14 cellular contexts compared by ENCODE assay signal in genomic region chr13:106088094-106088493, GRCh38.
"Had no signal": no experiment of that assay in that cellular context is flagged by ENCODE, and none has a peak within 500 bp of the region (broad histone marks: within the 10 kb centered on the region; RNA-seq: fewer than 3 reads in every experiment).

No MANE protein-coding gene starts in this region.

- H3K9me3 ChIP-seq: gastroesophageal sphincter, left ventricle myocardium inferior, tibial artery, uterus had no signal

- H3K4me3 ChIP-seq: cardiac muscle cell, gastroesophageal sphincter, left ventricle myocardium inferior, tibial artery, uterus had no signal

- H3K9me3 Mint-ChIP-seq: activated CD4-positive, alpha-beta T cell treated with anti-CD3 and anti-CD28 coated beads, Interleukin-2, amount 10 ng/mL, durations not matched to agents 7 days and 5 days; activated naive CD8-positive, alpha-beta T cell treated with anti-CD3 and anti-CD28 coated beads, Interleukin-2, amount 10 ng/mL, durations not matched to agents 7 days and 5 days; naive thymus-derived CD8-positive, alpha-beta T cell had no signal

- H3K27ac ChIP-seq: cardiac muscle cell, gastroesophageal sphincter, left ventricle myocardium inferior, tibial artery, uterus had no signal

- H3K4me1 Mint-ChIP-seq: activated CD4-positive, alpha-beta T cell treated with anti-CD3 and anti-CD28 coated beads, Interleukin-2, amount 10 ng/mL, durations not matched to agents 7 days and 5 days; activated naive CD8-positive, alpha-beta T cell treated with anti-CD3 and anti-CD28 coated beads, Interleukin-2, amount 10 ng/mL, durations not matched to agents 7 days and 5 days; naive thymus-derived CD8-positive, alpha-beta T cell had no signal

- H3K4me3 Mint-ChIP-seq: activated CD4-positive, alpha-beta T cell treated with anti-CD3 and anti-CD28 coated beads, Interleukin-2, amount 10 ng/mL, durations not matched to agents 7 days and 5 days; activated naive CD8-positive, alpha-beta T cell treated with anti-CD3 and anti-CD28 coated beads, Interleukin-2, amount 10 ng/mL, durations not matched to agents 7 days and 5 days; naive thymus-derived CD8-positive, alpha-beta T cell had no signal

- H3K27ac Mint-ChIP-seq: activated CD4-positive, alpha-beta T cell treated with anti-CD3 and anti-CD28 coated beads, Interleukin-2, amount 10 ng/mL, durations not matched to agents 7 days and 5 days; activated naive CD8-positive, alpha-beta T cell treated with anti-CD3 and anti-CD28 coated beads, Interleukin-2, amount 10 ng/mL, durations not matched to agents 7 days and 5 days; naive thymus-derived CD8-positive, alpha-beta T cell had no signal

- H3K27me3 ChIP-seq: cardiac muscle cell, gastroesophageal sphincter, tibial artery, uterus had no signal

- H3K27me3 Mint-ChIP-seq: activated CD4-positive, alpha-beta T cell treated with anti-CD3 and anti-CD28 coated beads, Interleukin-2, amount 10 ng/mL, durations not matched to agents 7 days and 5 days; activated naive CD8-positive, alpha-beta T cell treated with anti-CD3 and anti-CD28 coated beads, Interleukin-2, amount 10 ng/mL, durations not matched to agents 7 days and 5 days had no signal

- DNase-seq: activated CD4-positive, alpha-beta T cell treated with anti-CD3 and anti-CD28 coated beads, Interleukin-2, amount 10 ng/mL, durations not matched to agents 7 days and 5 days; activated CD4-positive, CD25-positive, alpha-beta regulatory T cell; activated CD8-positive, alpha-beta memory T cell treated with anti-CD3 and anti-CD28 coated beads for 24 hours; activated naive CD8-positive, alpha-beta T cell treated with anti-CD3 and anti-CD28 coated beads, Interleukin-2, amount 10 ng/mL, durations not matched to agents 7 days and 5 days; erythroblast; left ventricle myocardium inferior; naive thymus-derived CD8-positive, alpha-beta T cell; retina; stimulated activated CD4-positive, alpha-beta T cell treated with anti-CD3 and anti-CD28 coated beads, Interleukin-4, amount 100 ng/mL, for 24 hours; stimulated activated naive CD4-positive, alpha-beta T cell; tibial artery; uterus had no signal

- H3K36me3 Mint-ChIP-seq: activated naive CD8-positive, alpha-beta T cell treated with anti-CD3 and anti-CD28 coated beads, Interleukin-2, amount 10 ng/mL, durations not matched to agents 7 days and 5 days; naive thymus-derived CD8-positive, alpha-beta T cell had no signal

- H3K36me3 ChIP-seq: cardiac muscle cell, gastroesophageal sphincter, left ventricle myocardium inferior, tibial artery, uterus had no signal

- ATAC-seq: gastroesophageal sphincter; naive thymus-derived CD8-positive, alpha-beta T cell had no signal

- H3K4me1 ChIP-seq: gastroesophageal sphincter, left ventricle myocardium inferior, tibial artery, uterus had no signal
